29 cellular contexts compared by ENCODE assay signal in genomic region chr1:195466639-195467038, GRCh38.
"Had no signal": no experiment of that assay in that cellular context is flagged by ENCODE, and none has a peak within 500 bp of the region (broad histone marks: within the 10 kb centered on the region; RNA-seq: fewer than 3 reads in every experiment).

No MANE protein-coding gene starts in this region.

- H3K36me3 ChIP-seq: ascending aorta, cardiac muscle cell, colonic mucosa had no signal

- H3K27me3 ChIP-seq: ascending aorta, cardiac muscle cell, colonic mucosa had no signal

- DNase-seq: activated CD4-positive, alpha-beta T cell treated with anti-CD3 and anti-CD28 coated beads, Interleukin-2, amount 10 ng/mL, durations not matched to agents 24 days and 14 days; activated CD4-positive, alpha-beta T cell treated with anti-CD3 and anti-CD28 coated beads, Interleukin-2, amount 50 U/mL, for 4 hours; activated CD8-positive, alpha-beta T cell treated with anti-CD3 and anti-CD28 coated beads for 36 hours; activated effector memory CD4-positive, alpha-beta T cell treated with anti-CD3 and anti-CD28 coated beads, Interleukin-2, amount 50 U/mL, for 16 hours; activated naive CD4-positive, alpha-beta T cell; activated naive CD4-positive, alpha-beta T cell treated with anti-CD3 and anti-CD28 coated beads, Interleukin-2, amount 50 U/mL, for 16 hours; activated naive CD8-positive, alpha-beta T cell treated with anti-CD3 and anti-CD28 coated beads for 36 hours; activated T-cell treated with anti-CD3 and anti-CD28 coated beads, Interleukin-2, amount 50 U/mL, for 1 hour; activated T-cell treated with anti-CD3 and anti-CD28 coated beads, Interleukin-2, amount 50 U/mL, for 72 hours; amniotic stem cell; colonic mucosa; NCI-H1092 treated with DMSO at 0.1 percent for 48 hours; NCI-H146; NCI-H187; NCI-H2029 treated with DMSO at 0.1 percent for 48 hours; NCI-H2107; NCI-H2171; NCI-H510A; NCI-H526; NCI-H774; Right ventricle myocardium superior; SW 1271; T-helper 1 cell; T-helper 2 cell; T1000 had no signal

- H3K9me3 ChIP-seq: ascending aorta, colonic mucosa had no signal

- H3K9ac ChIP-seq: KMS-11 had no signal

- H3K4me2 ChIP-seq: KMS-11 had no signal

- H3K4me1 ChIP-seq: ascending aorta, colonic mucosa had no signal

- H3K4me3 ChIP-seq: ascending aorta, cardiac muscle cell, colonic mucosa, SK-N-MC had no signal

- H3K27ac ChIP-seq: ascending aorta, cardiac muscle cell, colonic mucosa, KMS-11, SK-N-MC had no signal
